ENCODE assay signal across 14 cellular contexts in the genomic region with DNA sequence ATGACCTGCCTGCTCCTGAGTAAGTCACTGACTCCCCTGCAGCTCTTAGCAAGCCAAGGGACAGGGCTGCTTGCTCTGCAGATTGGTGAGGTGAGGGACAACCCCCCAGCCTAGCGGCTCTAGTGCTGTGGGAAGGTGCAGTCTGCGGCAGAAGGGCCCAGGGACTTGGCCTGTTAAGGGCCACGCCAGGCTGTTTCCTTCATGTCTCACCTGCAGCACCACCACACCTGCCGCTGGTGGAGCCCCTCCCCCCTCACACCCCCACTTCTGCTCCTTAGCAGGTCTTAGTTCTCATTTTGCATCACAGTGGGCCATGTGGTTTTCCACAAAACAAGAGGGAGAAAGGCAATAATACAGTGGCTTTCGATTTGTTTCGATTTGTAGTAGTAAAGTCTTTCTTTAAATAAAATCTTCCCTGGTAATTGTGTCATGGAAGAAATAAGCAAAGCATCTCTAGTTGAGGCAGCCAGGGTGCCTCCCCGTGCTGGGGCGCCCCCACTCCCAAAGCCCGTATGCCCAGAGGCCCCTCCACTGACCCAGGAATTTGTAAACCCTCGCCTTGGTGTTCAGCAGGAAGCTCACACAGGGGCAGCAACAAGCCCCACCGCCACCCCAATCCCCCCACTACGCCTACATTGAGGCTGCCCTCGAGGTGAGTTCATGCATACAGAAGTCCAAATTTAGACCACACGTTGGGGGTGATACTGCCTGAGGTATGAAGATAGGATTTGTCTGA.
DNase-seq lines count a peak whose midpoint lies in the region; ATAC-seq, FAIRE-seq and TF ChIP-seq lines count a peak whose summit lies in the region.
"Had no signal": no experiment of that assay in that cellular context is flagged by ENCODE, and none has a peak within 500 bp of the region (broad histone marks: within the 10 kb centered on the region; RNA-seq: fewer than 3 reads in every experiment).

No MANE protein-coding gene starts in this region.

- no peak overlapping the region for H3K4me3 Mint-ChIP-seq in activated CD4-positive, alpha-beta memory T cell treated with anti-CD3 and anti-CD28 coated beads for 36 hours
- H3K4me3 Mint-ChIP-seq in activated CD4-positive, alpha-beta memory T cell treated with anti-CD3 and anti-CD28 coated beads, Interleukin-2, amount 10 ng/mL, durations not matched to agents 7 days and 5 days, result no peak overlapping the region

- no peak overlapping the region; the same call in 1 of the 2 replicates for H3K27ac ChIP-seq in H1 (ENCODE audit: low read depth, low read length)

- H3K79me2 ChIP-seq in H1 (ENCODE audit: control insufficient read depth in 1 of 2, insufficient read depth in 2 of 2, low read length in 2 of 2), result no peaks in the 10 kb centered on the region

- H4K20me1 ChIP-seq in H1 (replicated peaks in 1 of 2; ENCODE audit: control insufficient read depth in 1 of 2, insufficient read depth in 2 of 2, low read length in 2 of 2), result no peaks in the 10 kb centered on the region

- H3K56ac ChIP-seq in H1 (replicated peaks; ENCODE audit: insufficient read length, low read depth, low read length), result no peak overlapping the region

- no peaks in the 10 kb centered on the region for H3K27me3 ChIP-seq in H1 (replicated peaks in 1 of 4; ENCODE audit: control insufficient read depth in 3 of 4, extremely low read depth in 1 of 4, insufficient read depth in 3 of 4, low read length in 3 of 4)

- peak; percentile 66 for DNase-seq in activated CD4-positive, alpha-beta memory T cell treated with anti-CD3 and anti-CD28 coated beads for 36 hours
- DNase-seq in activated CD4-positive, alpha-beta memory T cell treated with anti-CD3 and anti-CD28 coated beads, Interleukin-2, amount 10 ng/mL, durations not matched to agents 7 days and 5 days, result no peak
- DNase-seq in RPMI8226 (peak; percentile 39), H1 (ENCODE audit: low read depth in 1 of 2, low spot score in 2 of 2) (no peak), GM19238 (ENCODE audit: insufficient read length, low spot score) (no peak), NCI-H2171 (lab: John Stamatoyannopoulos, UW) (no peak), kidney glomerular epithelial cell (lab: John Stamatoyannopoulos, UW) (no peak)
- DNase-seq in stimulated activated naive CD8-positive, alpha-beta T cell treated with anti-CD3 and anti-CD28 coated beads, Interleukin-15, Interleukin-2, amounts not matched to agents 100 U/mL and 50 U/mL, for 24 hours, result peak; percentile 64
- DNase-seq: hypothalamus, Kasumi-1, NCI-H2227 treated with DMSO at 0.1 percent for 48 hours, Right ventricle myocardium superior, small intestine had no signal

- TF ChIP-seq POLR2A in H1 (IDR thresholded peaks at IDR 0.05; ENCODE audit: control extremely low read depth in 1 of 2, low read depth in 2 of 2, low read length in 2 of 2), result no peak

- H3K4me1 Mint-ChIP-seq in activated CD4-positive, alpha-beta memory T cell treated with anti-CD3 and anti-CD28 coated beads for 36 hours (ENCODE audit: low read depth), result peaks cover 43% of the 10 kb centered on the region
- peaks cover 34% of the 10 kb centered on the region for H3K4me1 Mint-ChIP-seq in activated CD4-positive, alpha-beta memory T cell treated with anti-CD3 and anti-CD28 coated beads, Interleukin-2, amount 10 ng/mL, durations not matched to agents 7 days and 5 days

- peak; percentile 78 for ATAC-seq in stimulated activated naive CD8-positive, alpha-beta T cell treated with anti-CD3 and anti-CD28 coated beads, Interleukin-15, Interleukin-2, amounts not matched to agents 100 U/mL and 50 U/mL, for 24 hours

- H3K4me2 ChIP-seq in H1 (ENCODE audit: insufficient read depth in 1 of 2, low read depth in 2 of 2, low read length in 2 of 2), result peak overlapping the region; percentile 7 to 54; a peak in 3 of 4 replicates

- peaks cover under 1% of the 10 kb centered on the region for H3K27me3 Mint-ChIP-seq in activated CD4-positive, alpha-beta memory T cell treated with anti-CD3 and anti-CD28 coated beads for 36 hours
- H3K27me3 Mint-ChIP-seq in activated CD4-positive, alpha-beta memory T cell treated with anti-CD3 and anti-CD28 coated beads, Interleukin-2, amount 10 ng/mL, durations not matched to agents 7 days and 5 days, result peaks cover 14% of the 10 kb centered on the region

- H3K4me3 ChIP-seq in H1 (ENCODE audit: extremely low read depth in 1 of 4, insufficient read depth in 2 of 4, low read depth in 3 of 4, low read length in 4 of 4), result peak overlapping the region in 1 of 4 experiments; percentile 3; a peak in 2 of 8 replicates

- peak overlapping the region; percentile 63 for H3K4ac ChIP-seq in H1 (replicated peaks; ENCODE audit: insufficient read length, low read depth, low read length)

- no peaks in the 10 kb centered on the region for H3K9me3 Mint-ChIP-seq in activated CD4-positive, alpha-beta memory T cell treated with anti-CD3 and anti-CD28 coated beads for 36 hours
- no peaks in the 10 kb centered on the region for H3K9me3 Mint-ChIP-seq in activated CD4-positive, alpha-beta memory T cell treated with anti-CD3 and anti-CD28 coated beads, Interleukin-2, amount 10 ng/mL, durations not matched to agents 7 days and 5 days

- peak overlapping the region; percentile 83 for H4K5ac ChIP-seq in H1 (ENCODE audit: insufficient read length, low read depth, low read length)

- TF ChIP-seq EP300 in H1 (IDR thresholded peaks at IDR 0.05; ENCODE audit: borderline replicate concordance in 1 of 2, low read depth in 2 of 2, low read length in 2 of 2), result no peak

- peak overlapping the region; percentile 95 for H2BK20ac ChIP-seq in H1 (ENCODE audit: low read length)

- WGBS in H1 (ENCODE audit: extremely low coverage in 1 of 2, insufficient coverage in 1 of 2, insufficient read length in 1 of 2, insufficient replicate concordance in 2 of 2, low coverage in 1 of 2, low lambda C conversion rate in 2 of 2, missing lambda C conversion rate in 1 of 2), 2 experiments, result 38% methylated on average over 12 of the region's 14 CpGs; no CpG with 5 or more reads in 1 of the 2 experiments

- peak overlapping the region; percentile 81 for H2BK120ac ChIP-seq in H1 (replicated peaks; ENCODE audit: low read depth, low read length)

- peak overlapping the region; percentile 86 for H4K8ac ChIP-seq in H1 (ENCODE audit: extremely low read depth, insufficient read depth, low read length)

- no peak overlapping the region for H2AK5ac ChIP-seq in H1 (ENCODE audit: low read depth, low read length)

- intact Hi-C loops in activated CD4-positive, alpha-beta memory T cell treated with anti-CD3 and anti-CD28 coated beads for 36 hours (cut with micrococcal nuclease), result loop anchor here (1.0 kb wide), 1 partner anchor 34 kb away; no protein-coding TSS in a partner anchor

- H2BK15ac ChIP-seq in H1 (ENCODE audit: low read length), result 0 out of 2 replicates have a peak overlapping the region, but pooled peaks have one; percentile 24

- TF ChIP-seq CTCF in H1 (IDR thresholded peaks at IDR 0.05; ENCODE audit: control extremely low read depth in 1 of 3, insufficient read depth in 1 of 3, low read depth in 1 of 3, low read length in 3 of 3), result no peak

- peak overlapping the region; percentile 69 for H2BK5ac ChIP-seq in H1 (ENCODE audit: low read depth, low read length)

- no peak overlapping the region for H3K14ac ChIP-seq in H1 (ENCODE audit: insufficient read length)

- peak overlapping the region; percentile 47 for H3K27ac Mint-ChIP-seq in activated CD4-positive, alpha-beta memory T cell treated with anti-CD3 and anti-CD28 coated beads for 36 hours
- H3K27ac Mint-ChIP-seq in activated CD4-positive, alpha-beta memory T cell treated with anti-CD3 and anti-CD28 coated beads, Interleukin-2, amount 10 ng/mL, durations not matched to agents 7 days and 5 days, result no peak overlapping the region

- TF ChIP-seq RAD21 in H1 (IDR thresholded peaks at IDR 0.05 in 1 of 2, conservative IDR thresholded peaks at IDR 0.05 in 1 of 2; ENCODE audit: low read depth in 2 of 2, low read length in 2 of 2), result no peak; a peak in 1 of 4 replicates

- peak; percentile 57 for FAIRE-seq in H1 (lab: Jason Lieb, UNC)
- FAIRE-seq: colon, small intestine had no signal

- H3K23me2 ChIP-seq in H1 (ENCODE audit: low read depth, low read length), result no peaks in the 10 kb centered on the region

- peak overlapping the region; percentile 32 for H2BK12ac ChIP-seq in H1 (ENCODE audit: low read depth, low read length)

- peak overlapping the region; percentile 90 for H2AFZ ChIP-seq in H1 (ENCODE audit: low read length)

- H3K36me3 Mint-ChIP-seq in activated CD4-positive, alpha-beta memory T cell treated with anti-CD3 and anti-CD28 coated beads for 36 hours, result no peaks in the 10 kb centered on the region
- no peaks in the 10 kb centered on the region for H3K36me3 Mint-ChIP-seq in activated CD4-positive, alpha-beta memory T cell treated with anti-CD3 and anti-CD28 coated beads, Interleukin-2, amount 10 ng/mL, durations not matched to agents 7 days and 5 days (ENCODE audit: low read depth)

- H3K36me3 ChIP-seq in H1 (ENCODE audit: control insufficient read depth in 2 of 4, insufficient read depth in 4 of 4, low read length in 3 of 4), result no peaks in the 10 kb centered on the region

- peaks cover 0 to 29% (median 22%) of the 10 kb centered on the region in 4 experiments; a peak in 6 of 7 replicates for H3K4me1 ChIP-seq in H1 (replicated peaks in 1 of 4; ENCODE audit: control insufficient read depth in 3 of 4, insufficient read depth in 4 of 4, low read length in 3 of 4)

- H4K91ac ChIP-seq in H1 (replicated peaks; ENCODE audit: insufficient read length, low read length), result peak overlapping the region; percentile 97

- peak overlapping the region; percentile 63; the same call in 1 of the 2 replicates for H3K18ac ChIP-seq in H1 (ENCODE audit: extremely low read depth, low read length)

- POLR2A ChIA-PET in activated CD4-positive, alpha-beta memory T cell treated with anti-CD3 and anti-CD28 coated beads for 36 hours (lab: Charles Lee), result no interaction called here
- POLR2A ChIA-PET in activated CD4-positive, alpha-beta memory T cell treated with anti-CD3 and anti-CD28 coated beads, Interleukin-2, amount 10 ng/mL, durations not matched to agents 7 days and 5 days (lab: Charles Lee), result no interaction called here
- POLR2A ChIA-PET in H1 (lab: Charles Lee; ENCODE audit: partially characterized antibody), result interaction anchor here (0.6 to 1.2 kb wide), 4 partner anchors 10 to 73 kb away, joined by 3 to 4 read pairs (median 4); no protein-coding TSS in a partner anchor

- H3K23ac ChIP-seq in H1 (ENCODE audit: insufficient read length), result no peak overlapping the region

- no peaks in the 10 kb centered on the region for H3K9me3 ChIP-seq in H1 (ENCODE audit: insufficient read depth in 2 of 2, low read depth in 1 of 2, low read length in 1 of 2)

- 0 out of 2 replicates have a peak, but pooled peaks cover 2% of the 10 kb centered on the region for H3K79me1 ChIP-seq in H1 (ENCODE audit: low read depth, low read length)

- CTCF ChIA-PET in activated CD4-positive, alpha-beta memory T cell treated with anti-CD3 and anti-CD28 coated beads for 36 hours (lab: Charles Lee), result interaction anchor here (1.1 kb wide), 1 partner anchor 19 kb away, joined by 3 read pairs; no protein-coding TSS in a partner anchor
- CTCF ChIA-PET in activated CD4-positive, alpha-beta memory T cell treated with anti-CD3 and anti-CD28 coated beads, Interleukin-2, amount 10 ng/mL, durations not matched to agents 7 days and 5 days (lab: Charles Lee), result interaction anchor here (0.7 kb wide), 1 partner anchor 19 kb away, joined by 3 read pairs; no protein-coding TSS in a partner anchor
- CTCF ChIA-PET in H1 (lab: Charles Lee; ENCODE audit: partially characterized antibody), result interaction anchor here (0.9 to 1.2 kb wide), 2 partner anchors 13 to 52 kb away, joined by 3 to 4 read pairs; no protein-coding TSS in a partner anchor

- no peak overlapping the region; a peak in 1 of 7 replicates for H3K9ac ChIP-seq in H1 (replicated peaks in 1 of 4; ENCODE audit: extremely low read depth in 1 of 4, low read depth in 3 of 4, low read length in 3 of 4)

Comparison
In these comparisons a context has a peak if more than half of its experiments do, and no peak if none do; other contexts are left out.
1. DNase-seq: peak in activated CD4-positive, alpha-beta memory T cell treated with anti-CD3 and anti-CD28 coated beads for 36 hours (single experiment), RPMI8226 (single experiment) and stimulated activated naive CD8-positive, alpha-beta T cell treated with anti-CD3 and anti-CD28 coated beads, Interleukin-15, Interleukin-2, amounts not matched to agents 100 U/mL and 50 U/mL, for 24 hours (single experiment); none in activated CD4-positive, alpha-beta memory T cell treated with anti-CD3 and anti-CD28 coated beads, Interleukin-2, amount 10 ng/mL, durations not matched to agents 7 days and 5 days (single experiment), H1 (0 of 2), GM19238 (single experiment), NCI-H2171 (single experiment) and kidney glomerular epithelial cell (single experiment).